In the genomic region with DNA sequence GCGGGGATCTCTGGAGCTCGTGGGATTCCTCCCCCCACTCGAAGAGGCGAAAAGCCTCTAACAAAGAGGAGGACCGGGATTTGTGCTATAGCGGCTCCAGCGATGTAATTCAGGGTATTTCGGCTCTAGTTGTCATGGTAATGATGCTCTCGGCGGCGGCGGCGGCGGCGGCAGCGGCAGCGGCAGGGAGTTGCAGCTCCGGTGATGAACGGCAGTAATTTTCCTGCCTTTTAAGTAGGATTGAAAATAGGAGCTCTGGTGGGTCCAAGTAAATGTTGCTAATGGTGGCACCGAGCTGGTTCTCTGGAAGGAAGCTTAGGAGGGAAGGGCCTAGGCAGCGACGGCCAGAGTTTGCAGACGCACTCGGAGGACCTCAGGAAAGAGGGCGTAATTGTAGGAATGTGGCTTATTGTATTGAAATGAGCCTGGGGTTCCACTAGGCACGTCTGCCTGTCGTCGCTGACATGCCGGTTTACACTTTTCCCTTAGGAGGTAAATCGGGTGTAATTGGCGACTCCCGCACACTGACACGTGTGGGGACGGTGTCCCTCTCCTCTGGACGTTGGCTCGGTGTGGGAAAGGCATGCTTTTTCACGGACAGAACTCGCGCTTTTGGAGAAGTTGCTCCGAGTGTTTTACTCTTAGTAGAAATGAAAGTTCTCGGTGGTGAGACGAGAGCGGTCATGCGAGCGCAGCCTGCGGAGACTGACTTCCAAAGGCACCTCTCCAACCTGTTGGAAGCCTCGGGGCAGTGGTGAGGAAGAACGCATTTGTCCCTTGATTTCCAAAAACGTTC, we compare ENCODE assay signal across 8 cellular contexts. TPM values are rescaled to one million over a fixed set of nuclear protein-coding genes. Genes with fewer than 3 reads are reported as not detected.
DNase-seq lines count a peak whose midpoint lies in the region; ATAC-seq, FAIRE-seq and TF ChIP-seq lines count a peak whose summit lies in the region.

No MANE protein-coding gene starts in this region.

- no peak for FAIRE-seq in kidney (lab: Jason Lieb, UNC)

- H3K27ac ChIP-seq in mammary epithelial cell (ENCODE audit: insufficient read depth, low read depth, low read length) = peak overlapping the region; percentile 80
- peak overlapping the region; percentile 93 to 99 for H3K27ac ChIP-seq in kidney (ENCODE audit: low read depth in 2 of 2, low read length in 2 of 2)

- WGBS in mammary epithelial cell (ENCODE audit: low coverage, missing lambda C conversion rate) = 4% methylated on average over 39 of the region's 49 CpGs

- H3K9me3 ChIP-seq in mammary epithelial cell (replicated peaks; ENCODE audit: insufficient read depth, low read length) (no peaks in the 10 kb centered on the region), kidney (ENCODE audit: control insufficient read depth in 1 of 2, low read length in 2 of 2) (no peaks in the 10 kb centered on the region)

- H3K4me3 ChIP-seq in mammary epithelial cell (replicated peaks in 1 of 3; ENCODE audit: insufficient read depth in 1 of 3, low read depth in 2 of 3, low read length in 3 of 3) (peak overlapping the region; percentile 63 to 92 (median 87)), kidney (ENCODE audit: low read length in 2 of 2) (peak overlapping the region; percentile 93 to 97)

- peaks cover 24% of the 10 kb centered on the region for H3K27me3 ChIP-seq in mammary epithelial cell (ENCODE audit: insufficient read depth, low read length)

- ATAC-seq in GM18870 (IDR thresholded peaks at IDR 0.05; ENCODE audit: unreplicated experiment) = no peak

- peak overlapping the region; percentile 82 for H3K9ac ChIP-seq in mammary epithelial cell (ENCODE audit: insufficient read depth, low read length)
- H3K9ac ChIP-seq in kidney (ENCODE audit: low read length in 2 of 2) = peak overlapping the region; percentile 85 to 95

- no peaks in the 10 kb centered on the region for H4K20me1 ChIP-seq in mammary epithelial cell (ENCODE audit: insufficient read depth, low read length)

- in situ Hi-C loops in KBM-7 (cut with MboI; ENCODE audit: low pct_unique_long_range_greater_than_20kb, low sequenced_read_pairs) = no loop called here
- in situ Hi-C loops in mammary epithelial cell (cut with MboI; ENCODE audit: low sequenced_read_pairs in 2 of 2) = loop anchor here in 1 of 2 donors (25.0 kb wide), 4 partner anchors 90 to 765 kb away; a partner anchor contains a TSS

- CTCF ChIA-PET in mammary epithelial cell (lab: Charles Lee; ENCODE audit: low non-redundant PET) = interaction anchor here (0.7 kb wide), 1 partner anchor 159 kb away, joined by 3 read pairs; no protein-coding TSS in a partner anchor

- peak overlapping the region; percentile 100 for H3K4me2 ChIP-seq in mammary epithelial cell (ENCODE audit: insufficient read depth, low read depth, low read length)

- no peaks in the 10 kb centered on the region for H3K79me2 ChIP-seq in mammary epithelial cell (ENCODE audit: insufficient read depth, low read length)

- H3K4me1 ChIP-seq in mammary epithelial cell (ENCODE audit: insufficient read depth, low read length) = peaks cover 37% of the 10 kb centered on the region
- peaks cover 16 to 23% of the 10 kb centered on the region in 2 donors for H3K4me1 ChIP-seq in kidney (ENCODE audit: control insufficient read depth in 1 of 2, insufficient read depth in 1 of 2, low read depth in 1 of 2, low read length in 2 of 2)

- BruUV-seq in mammary epithelial cell (replicated peaks; lab: Mats Ljungman, UMichigan) = no TSS peak

- TF ChIP-seq CTCF in mammary epithelial cell (conservative IDR thresholded peaks at IDR 0.05 in 1 of 2, IDR thresholded peaks at IDR 0.05 in 1 of 2; ENCODE audit: extremely low read depth in 1 of 2, insufficient read depth in 1 of 2, low read depth in 1 of 2, low read length in 2 of 2) (no peak), kidney (IDR thresholded peaks at IDR 0.05; ENCODE audit: borderline replicate concordance, extremely low read depth, insufficient read depth) (no peak)

- intact Hi-C loops in mammary epithelial cell (cut with micrococcal nuclease) = loop anchor here (2.0 to 10.0 kb wide), 7 partner anchors 84 to 775 kb away; a partner anchor contains a TSS
- intact Hi-C loops in kidney (cut with DNase I) = no loop called here

- dilution Hi-C loops in mammary epithelial cell (cut with HindIII; ENCODE audit: low sequenced_read_pairs) = no loop called here

- H2AFZ ChIP-seq in mammary epithelial cell (ENCODE audit: low read depth, low read length) = peak overlapping the region; percentile 94

- H3K36me3 ChIP-seq in mammary epithelial cell (ENCODE audit: insufficient read depth, low read length) (no peaks in the 10 kb centered on the region), kidney (ENCODE audit: control insufficient read depth in 1 of 2, insufficient read depth in 2 of 2, low read length in 2 of 2) (no peaks in the 10 kb centered on the region)

- peak; percentile 19 for DNase-seq in DMS114 treated with DMSO at 0.1 percent for 48 hours (lab: John Stamatoyannopoulos, UW; ENCODE audit: unreplicated experiment)
- peak; percentile 65 for DNase-seq in KBM-7
- DNase-seq in T-helper 2 cell = peak in 4 of 5 experiments; percentile 22 to 67 (median 52)
- DNase-seq in mammary epithelial cell = peak; percentile 48
- peak; percentile 79 for DNase-seq in kidney
- DNase-seq in stimulated activated CD4-positive, alpha-beta T cell treated with anti-CD3 and anti-CD28 coated beads, Interleukin-12 subunit alpha, Interleukin-12 subunit beta, amount 100 ng/mL, for 4 hours = peak; percentile 32
- no peak for DNase-seq in NCI-H2107 treated with DMSO at 0.1 percent for 48 hours (lab: John Stamatoyannopoulos, UW; ENCODE audit: unreplicated experiment)

RNA-seq across cellular contexts. Expression of a gene that starts 1.1 kb away (rescaled TPM):
- total RNA-seq in mammary epithelial cell (under 1 TPM; under 0.01 to 0.09 TPM), kidney (9.1 TPM)
- polyA plus RNA-seq in mammary epithelial cell (0.03 TPM), kidney (ENCODE audit: insufficient read depth, low read depth, low replicate concordance) (0.34 TPM)
- not detected for polyA minus RNA-seq in mammary epithelial cell
